In genomic region chr9:122930933-122931850, GRCh38 we compare ENCODE assay signal across 9 cellular contexts. TPM values are rescaled to one million over a fixed set of nuclear protein-coding genes. Genes with fewer than 3 reads are reported as not detected.
DNase-seq lines count a peak whose midpoint lies in the region; ATAC-seq, FAIRE-seq and TF ChIP-seq lines count a peak whose summit lies in the region.
"Had no signal": no experiment of that assay in that cellular context is flagged by ENCODE, and none has a peak within 500 bp of the region (broad histone marks: within the 10 kb centered on the region; RNA-seq: fewer than 3 reads in every experiment).

Gene ZBTB26 (minus strand): TSS chr9:122931512. CDS start chr9:122919934, 11,578 bp downstream.

- H3K4me1 Mint-ChIP-seq in activated CD4-positive, alpha-beta T cell treated with anti-CD3 and anti-CD28 coated beads for 36 hours, result peaks cover 12% of the 10 kb centered on the region

- peak; percentile 94 for ATAC-seq in HG03442 (IDR thresholded peaks at IDR 0.05; ENCODE audit: unreplicated experiment)
- peak; percentile 99 for ATAC-seq in activated CD4-positive, alpha-beta T cell treated with anti-CD3 and anti-CD28 coated beads for 36 hours

- DNase-seq in BE2C, result peak; percentile 97
- peak; percentile 86 for DNase-seq in GM19239 (ENCODE audit: insufficient read length, low spot score)
- DNase-seq in NCI-H510A treated with DMSO at 0.1 percent for 48 hours (lab: John Stamatoyannopoulos, UW), result peak; percentile 89
- peak; percentile 95 for DNase-seq in activated CD4-positive, alpha-beta T cell treated with anti-CD3 and anti-CD28 coated beads for 36 hours
- peak; percentile 99 for DNase-seq in left kidney (ENCODE audit: low read depth, low spot score)
- DNase-seq in stimulated activated CD4-positive, alpha-beta T cell treated with anti-CD3 and anti-CD28 coated beads, Interleukin-2, amount 100 ng/mL, for 24 hours, result peak; percentile 91 to 93

- intact Hi-C loops in activated CD4-positive, alpha-beta T cell treated with anti-CD3 and anti-CD28 coated beads for 36 hours (cut with DNase I, micrococcal nuclease), result loop anchor here (1.0 to 10.0 kb wide), 6 partner anchors 9 to 836 kb away; partner anchors contain the start of genes RC3H2 (in 2 of the 2), ZBTB6 (in 2 of the 2), PDCL (in 1 of the 2) and TTLL11 (in 1 of the 2)

- no peaks in the 10 kb centered on the region for H3K36me3 ChIP-seq in BE2C

- no peaks in the 10 kb centered on the region for H3K9me3 ChIP-seq in BE2C

- H3K27ac ChIP-seq in cingulate gyrus (ENCODE audit: low read depth, low read length), result peak within 1 kb of the TSS; percentile 79

- no peaks in the 10 kb centered on the region for H3K27me3 Mint-ChIP-seq in activated CD4-positive, alpha-beta T cell treated with anti-CD3 and anti-CD28 coated beads for 36 hours

- no peaks in the 10 kb centered on the region for H3K9me3 Mint-ChIP-seq in activated CD4-positive, alpha-beta T cell treated with anti-CD3 and anti-CD28 coated beads for 36 hours (ENCODE audit: low read depth)

- no peak within 1 kb of the TSS for H3K4me3 Mint-ChIP-seq in activated CD4-positive, alpha-beta T cell treated with anti-CD3 and anti-CD28 coated beads for 36 hours

- peak within 1 kb of the TSS; percentile 98 for H3K27ac Mint-ChIP-seq in activated CD4-positive, alpha-beta T cell treated with anti-CD3 and anti-CD28 coated beads for 36 hours

- CTCF ChIA-PET in activated CD4-positive, alpha-beta T cell treated with anti-CD3 and anti-CD28 coated beads for 36 hours (lab: Charles Lee), result interaction anchor here (0.7 to 2.1 kb wide), 12 partner anchors 10 to 1262 kb away, joined by 3 to 15 read pairs (median 3); partner anchors contain the start of genes PDCL, RABGAP1, RC3H2 and ZBTB6

- H3K4me3 ChIP-seq in BE2C (ENCODE audit: low read depth, low read length), result peak within 1 kb of the TSS; percentile 71

- peak; percentile 87 for FAIRE-seq in GM19239 (lab: Jason Lieb, UNC)
- FAIRE-seq: endometrium had no signal

- TF ChIP-seq CTCF in BE2C (IDR thresholded peaks at IDR 0.05; ENCODE audit: low read depth, low read length), result no peak

- no peaks in the 10 kb centered on the region for H3K4me1 ChIP-seq in BE2C

- peaks cover 5% of the 10 kb centered on the region for H3K36me3 Mint-ChIP-seq in activated CD4-positive, alpha-beta T cell treated with anti-CD3 and anti-CD28 coated beads for 36 hours (ENCODE audit: low read depth)

- H3K27me3 ChIP-seq in BE2C, result no peaks in the 10 kb centered on the region

- POLR2A ChIA-PET in activated CD4-positive, alpha-beta T cell treated with anti-CD3 and anti-CD28 coated beads for 36 hours (lab: Charles Lee), result interaction anchor here (1.1 to 3.2 kb wide), 4 partner anchors 10 to 27 kb away, joined by 5 to 26 read pairs (median 12); partner anchors contain the start of genes RABGAP1, RC3H2 and ZBTB6

RNA-seq across cellular contexts. Expression of gene ZBTB26, which starts in this region (rescaled TPM):
- polyA plus RNA-seq in BE2C (2012; ENCODE audit: insufficient read depth, insufficient read length, low read depth), result 8.4 TPM
- total RNA-seq in activated CD4-positive, alpha-beta T cell treated with anti-CD3 and anti-CD28 coated beads for 36 hours, result 1 to 10 TPM; 6.0 TPM

Comparison
In these comparisons a context has a peak if more than half of its experiments do, and no peak if none do; other contexts are left out.
1. Peak in every context shown above with its lines: DNase-seq, ATAC-seq, H3K4me3 ChIP-seq and H3K27ac ChIP-seq.